In genomic region chr6:43635387-43636311, GRCh38 we compare ENCODE assay signal across 1 cellular context.
TF ChIP-seq lines count a peak whose summit lies in the region.

TSS of gene MAD2L1BP (plus strand) at chr6:43635840. CDS start at chr6:43635876, 36 bp downstream.

TF ChIP-seq in HEK293, 187 proteins besides CTCF, POLR2A, EP300 and RAD21 (continued from another document and continues in another):
- no peak for TF ChIP-seq BCL6B (tag by site-specific recombination; IDR thresholded peaks at IDR 0.05)
- no peak for TF ChIP-seq SETDB1 (IDR thresholded peaks at IDR 0.05; ENCODE audit: insufficient read length, low read length)
- TF ChIP-seq ZNF211 (tag by site-specific recombination; IDR thresholded peaks at IDR 0.05; ENCODE audit: low read depth) = no peak
- peak; percentile 82 for TF ChIP-seq IKZF3 (tag by site-specific recombination; IDR thresholded peaks at IDR 0.05)
- TF ChIP-seq ZNF571 (tag by site-specific recombination; IDR thresholded peaks at IDR 0.05) = no peak
- TF ChIP-seq ZNF776 (tag by site-specific recombination; IDR thresholded peaks at IDR 0.05; ENCODE audit: borderline replicate concordance) = no peak
- TF ChIP-seq ZNF138 (tag by site-specific recombination; IDR thresholded peaks at IDR 0.05; ENCODE audit: borderline replicate concordance) = no peak
- peak; percentile 89 for TF ChIP-seq TCF7L2 (IDR thresholded peaks at IDR 0.05; ENCODE audit: borderline replicate concordance, low read depth, low read length)
- peak; percentile 63 for TF ChIP-seq ZFP69B (tag by site-specific recombination; IDR thresholded peaks at IDR 0.05)
- TF ChIP-seq ZFP41 (tag by site-specific recombination; IDR thresholded peaks at IDR 0.05; ENCODE audit: borderline replicate concordance) = no peak
- peak; percentile 85 for TF ChIP-seq ZNF600 (tag by site-specific recombination; IDR thresholded peaks at IDR 0.05)
- 0 out of 2 replicates have a peak, but pooled peaks have one; percentile 60 for TF ChIP-seq ZSCAN23 (tag by site-specific recombination; IDR thresholded peaks at IDR 0.05)
- no peak for TF ChIP-seq ZNF530 (tag by site-specific recombination; IDR thresholded peaks at IDR 0.05; ENCODE audit: low read depth)
- no peak for TF ChIP-seq ZNF223 (tag by site-specific recombination; IDR thresholded peaks at IDR 0.05)
- TF ChIP-seq ZBTB48 (tag by site-specific recombination; IDR thresholded peaks at IDR 0.05) = no peak
- no peak for TF ChIP-seq ATF2 (tag by site-specific recombination; IDR thresholded peaks at IDR 0.05; ENCODE audit: low read depth)
- TF ChIP-seq ZNF302 (tag by site-specific recombination; IDR thresholded peaks at IDR 0.05; ENCODE audit: low read depth) = no peak
- no peak for TF ChIP-seq MYNN (tag by site-specific recombination; IDR thresholded peaks at IDR 0.05; ENCODE audit: borderline replicate concordance)
- no peak for TF ChIP-seq AEBP2 (tag by site-specific recombination; IDR thresholded peaks at IDR 0.05; ENCODE audit: borderline replicate concordance)
- TF ChIP-seq HOXA7 (CRISPR knock-in tag; IDR thresholded peaks at IDR 0.05; ENCODE audit: borderline replicate concordance) = no peak
- peak; percentile 94 for TF ChIP-seq ZNF76 (tag by site-specific recombination; IDR thresholded peaks at IDR 0.05; ENCODE audit: borderline replicate concordance, low read depth)
- peak; percentile 45; the same call in 1 of the 2 replicates for TF ChIP-seq ZNF366 (tag by site-specific recombination; conservative IDR thresholded peaks at IDR 0.05)
- TF ChIP-seq ZBTB11 (tag by site-specific recombination; conservative IDR thresholded peaks at IDR 0.05; ENCODE audit: low read depth) = peak; percentile 59
- peak; percentile 28; the same call in 1 of the 2 replicates for TF ChIP-seq ZNF341 (tag by site-specific recombination; IDR thresholded peaks at IDR 0.05; ENCODE audit: low read depth)
- no peak for TF ChIP-seq ZSCAN5A (tag by site-specific recombination; IDR thresholded peaks at IDR 0.05)
- TF ChIP-seq BCL11B (tag by site-specific recombination; IDR thresholded peaks at IDR 0.05; ENCODE audit: low read depth) = no peak
- TF ChIP-seq ZNF837 (tag by site-specific recombination; IDR thresholded peaks at IDR 0.05) = no peak
- no peak for TF ChIP-seq RBAK (tag by site-specific recombination; IDR thresholded peaks at IDR 0.05)
- TF ChIP-seq ZNF449 (tag by site-specific recombination; IDR thresholded peaks at IDR 0.05) = peak; percentile 89
- no peak for TF ChIP-seq ZNF48 (tag by site-specific recombination; IDR thresholded peaks at IDR 0.05)
- TF ChIP-seq ZNF426 (tag by site-specific recombination; IDR thresholded peaks at IDR 0.05) = no peak
- no peak for TF ChIP-seq ZNF626 (tag by site-specific recombination; IDR thresholded peaks at IDR 0.05)
- no peak for TF ChIP-seq PRDM2 (tag by site-specific recombination; IDR thresholded peaks at IDR 0.05; ENCODE audit: borderline replicate concordance)
- TF ChIP-seq ZNF610 (tag by site-specific recombination; IDR thresholded peaks at IDR 0.05; ENCODE audit: borderline replicate concordance) = 0 out of 2 replicates have a peak, but pooled peaks have one; percentile 46
- peak; percentile 54; the same call in 1 of the 2 replicates for TF ChIP-seq GFI1B (tag by site-specific recombination; IDR thresholded peaks at IDR 0.05)
- TF ChIP-seq ZNF555 (tag by site-specific recombination; conservative IDR thresholded peaks at IDR 0.05) = no peak
- no peak for TF ChIP-seq REPIN1 (tag by site-specific recombination; IDR thresholded peaks at IDR 0.05; ENCODE audit: low read depth)
- no peak for TF ChIP-seq ZNF174 (tag by site-specific recombination; IDR thresholded peaks at IDR 0.05)
- no peak for TF ChIP-seq ZNF202 (tag by site-specific recombination; IDR thresholded peaks at IDR 0.05; ENCODE audit: borderline replicate concordance)
- no peak for TF ChIP-seq ZNF350 (tag by site-specific recombination; IDR thresholded peaks at IDR 0.05)
- no peak for TF ChIP-seq ZNF423 (tag by site-specific recombination; IDR thresholded peaks at IDR 0.05)
- TF ChIP-seq GLI2 (tag by site-specific recombination; IDR thresholded peaks at IDR 0.05; ENCODE audit: borderline replicate concordance, low read depth) = no peak
- peak; percentile 84 for TF ChIP-seq ZEB2 (tag by site-specific recombination; IDR thresholded peaks at IDR 0.05)
- TF ChIP-seq ZNF624 (tag by site-specific recombination; IDR thresholded peaks at IDR 0.05) = no peak
- TF ChIP-seq ZBTB1 (tag by site-specific recombination; IDR thresholded peaks at IDR 0.05) = peak; percentile 90; the same call in 1 of the 2 replicates
